In the genomic region with DNA sequence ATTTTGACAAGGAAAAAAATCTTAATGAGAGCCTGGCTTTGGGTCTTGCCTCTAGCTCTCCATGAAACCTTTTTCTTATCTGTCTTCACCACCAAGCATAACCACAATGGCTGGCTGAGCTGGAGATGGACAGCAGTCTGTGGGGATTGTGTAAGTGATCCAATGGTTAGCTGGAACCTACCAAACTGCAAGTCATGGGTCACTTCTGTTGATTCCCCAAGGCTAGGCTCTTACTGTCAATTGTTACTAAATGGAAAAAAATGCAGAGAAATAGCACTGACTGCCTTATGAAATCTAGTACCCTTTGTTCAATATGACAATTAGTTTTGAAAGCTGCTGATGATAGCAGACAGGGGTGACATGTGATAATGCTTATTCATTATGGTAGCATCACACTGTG, we compare ENCODE assay signal across 25 cellular contexts.
A peak's percentile ranks its signal among the peaks of the same experiment; 100 is the strongest.
DNase-seq lines count a peak whose midpoint lies in the region; TF ChIP-seq lines count a peak whose summit lies in the region.
"Had no signal": no experiment of that assay in that cellular context is flagged by ENCODE, and none has a peak within 500 bp of the region (broad histone marks: within the 10 kb centered on the region; RNA-seq: fewer than 3 reads in every experiment).

No MANE protein-coding gene starts in this region.

- no peaks in the 10 kb centered on the region for H3K27me3 ChIP-seq in mammary epithelial cell (ENCODE audit: insufficient read depth, low read length)
- H3K27me3 ChIP-seq in effector memory CD4-positive, alpha-beta T cell (replicated peaks; ENCODE audit: control insufficient read depth, insufficient read depth, low read length, poor library complexity, severe bottlenecking): no peaks in the 10 kb centered on the region
- H3K27me3 ChIP-seq: dorsolateral prefrontal cortex, esophagus muscularis mucosa, testis had no signal

- H3K27ac Mint-ChIP-seq in MCF 10A (ENCODE audit: low read depth, unreplicated experiment): no peak overlapping the region
- H3K27ac Mint-ChIP-seq: activated B cell treated with CpG ODN at 0.5 μM for 24 hours; activated CD4-positive, alpha-beta memory T cell treated with anti-CD3 and anti-CD28 coated beads, Interleukin-2, amount 10 ng/mL, durations not matched to agents 7 days and 5 days; activated naive CD4-positive, alpha-beta T cell treated with anti-CD3 and anti-CD28 coated beads, Interleukin-2, amount 50 U/mL, for 24 hours; activated T-cell treated with anti-CD3 and anti-CD28 coated beads, Interleukin-2, amount 50 U/mL, for 24 hours; IgD-negative memory B cell had no signal

- no peak overlapping the region for H3K4me2 ChIP-seq in mammary epithelial cell (ENCODE audit: insufficient read depth, low read depth, low read length)

- intact Hi-C loops in MCF 10A (cut with micrococcal nuclease): no loop called here
- intact Hi-C loops in mammary epithelial cell (cut with micrococcal nuclease): no loop called here

- POLR2A ChIA-PET in MCF 10A (lab: Yijun Ruan, JAX): interaction anchor here (1.4 kb wide), 1 partner anchor 10 kb away, joined by 3 read pairs; no protein-coding TSS in a partner anchor

- H3K4me1 Mint-ChIP-seq in MCF 10A (ENCODE audit: insufficient read depth, unreplicated experiment): no peaks in the 10 kb centered on the region
- H3K4me1 Mint-ChIP-seq: activated B cell treated with CpG ODN at 0.5 μM for 24 hours; activated CD4-positive, alpha-beta memory T cell treated with anti-CD3 and anti-CD28 coated beads, Interleukin-2, amount 10 ng/mL, durations not matched to agents 7 days and 5 days; activated naive CD4-positive, alpha-beta T cell treated with anti-CD3 and anti-CD28 coated beads, Interleukin-2, amount 50 U/mL, for 24 hours had no signal

- no peak overlapping the region for H2AFZ ChIP-seq in mammary epithelial cell (ENCODE audit: low read depth, low read length)

- no peak overlapping the region for H3K9ac ChIP-seq in mammary epithelial cell (ENCODE audit: insufficient read depth, low read length)

- no peaks in the 10 kb centered on the region for H4K20me1 ChIP-seq in mammary epithelial cell (ENCODE audit: insufficient read depth, low read length)

- H3K36me3 ChIP-seq in mammary epithelial cell (ENCODE audit: insufficient read depth, low read length): no peaks in the 10 kb centered on the region
- no peaks in the 10 kb centered on the region for H3K36me3 ChIP-seq in effector memory CD4-positive, alpha-beta T cell (ENCODE audit: control insufficient read depth, insufficient read depth, low read length)
- H3K36me3 ChIP-seq: esophagus muscularis mucosa had no signal

- H3K36me3 Mint-ChIP-seq in MCF 10A (ENCODE audit: insufficient read depth, unreplicated experiment): no peaks in the 10 kb centered on the region
- H3K36me3 Mint-ChIP-seq: activated naive CD4-positive, alpha-beta T cell treated with anti-CD3 and anti-CD28 coated beads, Interleukin-2, amount 50 U/mL, for 24 hours; brain; IgD-negative memory B cell; mesothelial cell of epicardium had no signal

- in situ Hi-C loops in mammary epithelial cell (cut with MboI; ENCODE audit: low sequenced_read_pairs in 2 of 2): no loop called here

- DNase-seq in MCF 10A (ENCODE audit: unreplicated experiment) (peak; percentile 54), mammary epithelial cell (no peak), amniotic stem cell (lab: John Stamatoyannopoulos, UW) (peak; percentile 32), fibroblast of pulmonary artery (ENCODE audit: low read depth) (peak; percentile 36), NCI-H1092 treated with DMSO at 0.1 percent for 48 hours (lab: John Stamatoyannopoulos, UW) (no peak), HK-2 (ENCODE audit: unreplicated experiment) (no peak), NCI-H345 treated with DMSO at 0.1 percent for 48 hours (lab: John Stamatoyannopoulos, UW; ENCODE audit: unreplicated experiment) (no peak)
- no peak for DNase-seq in effector memory CD4-positive, alpha-beta T cell
- DNase-seq: 8988T; activated B cell treated with CpG ODN at 0.5 μM for 24 hours; activated CD4-positive, alpha-beta memory T cell treated with anti-CD3 and anti-CD28 coated beads, Interleukin-2, amount 10 ng/mL, durations not matched to agents 7 days and 5 days; activated T-cell treated with anti-CD3 and anti-CD28 coated beads, Interleukin-2, amount 50 U/mL, for 24 hours; dorsolateral prefrontal cortex; hypothalamus; NCI-H446 treated with DMSO at 0.1 percent for 48 hours; Right ventricle myocardium superior; stimulated activated CD4-positive, alpha-beta T cell treated with anti-CD3 and anti-CD28 coated beads, Interleukin-12 subunit alpha, Interleukin-12 subunit beta, amount 100 ng/mL, for 4 hours; T-helper 1 cell; testis had no signal

- CTCF ChIA-PET in MCF 10A (lab: Yijun Ruan, JAX) (no interaction called here), mammary epithelial cell (lab: Charles Lee; ENCODE audit: low non-redundant PET) (no interaction called here)

- TF ChIP-seq CTCF in MCF 10A (IDR thresholded peaks at IDR 0.05; ENCODE audit: unreplicated experiment) (no peak), mammary epithelial cell (conservative IDR thresholded peaks at IDR 0.05 in 1 of 2, IDR thresholded peaks at IDR 0.05 in 1 of 2; ENCODE audit: extremely low read depth in 1 of 2, insufficient read depth in 1 of 2, low read depth in 1 of 2, low read length in 2 of 2) (no peak), fibroblast of pulmonary artery (IDR thresholded peaks at IDR 0.05; ENCODE audit: low read length, missing control alignments) (no peak)

- peaks cover 4% of the 10 kb centered on the region for H3K9me3 Mint-ChIP-seq in MCF 10A (ENCODE audit: unreplicated experiment)
- H3K9me3 Mint-ChIP-seq: activated B cell treated with CpG ODN at 0.5 μM for 24 hours; activated CD4-positive, alpha-beta memory T cell treated with anti-CD3 and anti-CD28 coated beads, Interleukin-2, amount 10 ng/mL, durations not matched to agents 7 days and 5 days; activated naive CD4-positive, alpha-beta T cell treated with anti-CD3 and anti-CD28 coated beads, Interleukin-2, amount 50 U/mL, for 24 hours; activated T-cell treated with anti-CD3 and anti-CD28 coated beads, Interleukin-2, amount 50 U/mL, for 24 hours; brain; mesothelial cell of epicardium; neural crest cell had no signal

- H3K79me2 ChIP-seq in mammary epithelial cell (ENCODE audit: insufficient read depth, low read length): no peaks in the 10 kb centered on the region

- H3K4me1 ChIP-seq in mammary epithelial cell (ENCODE audit: insufficient read depth, low read length): no peaks in the 10 kb centered on the region
- H3K4me1 ChIP-seq in effector memory CD4-positive, alpha-beta T cell (ENCODE audit: control insufficient read depth, insufficient read depth, low read length, poor library complexity, severe bottlenecking): no peaks in the 10 kb centered on the region
- H3K4me1 ChIP-seq: esophagus muscularis mucosa, testis had no signal

- no peak overlapping the region for H3K4me3 ChIP-seq in mammary epithelial cell (replicated peaks in 1 of 3; ENCODE audit: insufficient read depth in 1 of 3, low read depth in 2 of 3, low read length in 3 of 3)
- no peak overlapping the region for H3K4me3 ChIP-seq in fibroblast of pulmonary artery (replicated peaks; ENCODE audit: low read depth, low read length)
- no peak overlapping the region for H3K4me3 ChIP-seq in effector memory CD4-positive, alpha-beta T cell (ENCODE audit: insufficient read depth, low read depth, low read length, poor library complexity, severe bottlenecking)
- H3K4me3 ChIP-seq: dorsolateral prefrontal cortex, esophagus muscularis mucosa, testis had no signal

- no peak overlapping the region for H3K4me3 Mint-ChIP-seq in MCF 10A (ENCODE audit: unreplicated experiment)
- H3K4me3 Mint-ChIP-seq: activated B cell treated with CpG ODN at 0.5 μM for 24 hours; activated CD4-positive, alpha-beta memory T cell treated with anti-CD3 and anti-CD28 coated beads, Interleukin-2, amount 10 ng/mL, durations not matched to agents 7 days and 5 days; activated naive CD4-positive, alpha-beta T cell treated with anti-CD3 and anti-CD28 coated beads, Interleukin-2, amount 50 U/mL, for 24 hours; activated T-cell treated with anti-CD3 and anti-CD28 coated beads, Interleukin-2, amount 50 U/mL, for 24 hours; brain; IgD-negative memory B cell; mesothelial cell of epicardium; neural crest cell had no signal

- H3K27ac ChIP-seq in mammary epithelial cell (ENCODE audit: insufficient read depth, low read depth, low read length): no peak overlapping the region
- no peak overlapping the region for H3K27ac ChIP-seq in effector memory CD4-positive, alpha-beta T cell (ENCODE audit: insufficient read depth, low read length, poor library complexity, severe bottlenecking)
- H3K27ac ChIP-seq: dorsolateral prefrontal cortex, esophagus muscularis mucosa, testis had no signal

- H3K27me3 Mint-ChIP-seq in MCF 10A (ENCODE audit: insufficient read depth, unreplicated experiment): no peaks in the 10 kb centered on the region
- H3K27me3 Mint-ChIP-seq: activated B cell treated with CpG ODN at 0.5 μM for 24 hours; activated CD4-positive, alpha-beta memory T cell treated with anti-CD3 and anti-CD28 coated beads, Interleukin-2, amount 10 ng/mL, durations not matched to agents 7 days and 5 days; activated naive CD4-positive, alpha-beta T cell treated with anti-CD3 and anti-CD28 coated beads, Interleukin-2, amount 50 U/mL, for 24 hours; activated T-cell treated with anti-CD3 and anti-CD28 coated beads, Interleukin-2, amount 50 U/mL, for 24 hours; IgD-negative memory B cell had no signal

- no TSS peak for BruUV-seq in MCF 10A (replicated peaks; lab: Mats Ljungman, UMichigan)
- BruUV-seq in mammary epithelial cell (replicated peaks; lab: Mats Ljungman, UMichigan): no TSS peak

- no peaks in the 10 kb centered on the region for H3K9me3 ChIP-seq in mammary epithelial cell (replicated peaks; ENCODE audit: insufficient read depth, low read length)
- H3K9me3 ChIP-seq in effector memory CD4-positive, alpha-beta T cell (ENCODE audit: control insufficient read depth, low read length): no peaks in the 10 kb centered on the region
- H3K9me3 ChIP-seq: esophagus muscularis mucosa, testis had no signal

- dilution Hi-C loops in mammary epithelial cell (cut with HindIII; ENCODE audit: low sequenced_read_pairs): no loop called here

Comparison
In these comparisons a context has a peak if more than half of its experiments do, and no peak if none do; other contexts are left out.
1. DNase-seq: peak in MCF 10A (single experiment), amniotic stem cell (single experiment) and fibroblast of pulmonary artery (single experiment); none in mammary epithelial cell (single experiment), NCI-H1092 treated with DMSO at 0.1 percent for 48 hours (single experiment), HK-2 (single experiment), NCI-H345 treated with DMSO at 0.1 percent for 48 hours (single experiment) and effector memory CD4-positive, alpha-beta T cell (0 of 3).